13 cellular contexts compared by ENCODE assay signal in genomic region chr3:190169243-190169642, GRCh38. TPM values are rescaled to one million over a fixed set of nuclear protein-coding genes. Genes with fewer than 3 reads are reported as not detected.
DNase-seq lines count a peak whose midpoint lies in the region; ATAC-seq and TF ChIP-seq lines count a peak whose summit lies in the region.
"Had no signal": no experiment of that assay in that cellular context is flagged by ENCODE, and none has a peak within 500 bp of the region (broad histone marks: within the 10 kb centered on the region; RNA-seq: fewer than 3 reads in every experiment).

No MANE protein-coding gene starts in this region.

- TF ChIP-seq CTCF in MM.1S (IDR thresholded peaks at IDR 0.05; ENCODE audit: low read length) (no peak), left lung (IDR thresholded peaks at IDR 0.05) (no peak)

- intact Hi-C loops in left lung (cut with DNase I), result no loop called here

- H3K4me3 ChIP-seq in MM.1S (ENCODE audit: low read length) (peak overlapping the region; percentile 35), mesendoderm (ENCODE audit: low read length) (no peak overlapping the region), left lung (no peak overlapping the region)

- peak overlapping the region; percentile 10 for H2BK5ac ChIP-seq in mesendoderm (ENCODE audit: low read length)

- no peaks in the 10 kb centered on the region for H3K79me2 ChIP-seq in MM.1S (ENCODE audit: low read length)
- H3K79me2 ChIP-seq in mesendoderm (ENCODE audit: control insufficient read depth, insufficient read depth, low read length), result no peaks in the 10 kb centered on the region

- ATAC-seq in GM18517 (IDR thresholded peaks at IDR 0.05; ENCODE audit: unreplicated experiment) (peak; percentile 25), GM21515 (IDR thresholded peaks at IDR 0.05; ENCODE audit: unreplicated experiment) (peak; percentile 32), left lung (no peak), HG03097 (IDR thresholded peaks at IDR 0.05; ENCODE audit: low FRiP score, unreplicated experiment) (no peak)

- H3K36me3 ChIP-seq in MM.1S (replicated peaks; ENCODE audit: insufficient read depth, low read length) (no peaks in the 10 kb centered on the region), mesendoderm (ENCODE audit: control insufficient read depth, insufficient read depth, low read length) (no peaks in the 10 kb centered on the region), left lung (no peaks in the 10 kb centered on the region)

- no peak overlapping the region for H2AK5ac ChIP-seq in mesendoderm (ENCODE audit: low read length)

- peaks cover 8% of the 10 kb centered on the region for H3F3A ChIP-seq in MM.1S (ENCODE audit: insufficient read depth, low read length)

- H2AFZ ChIP-seq in MM.1S (ENCODE audit: low read length), result peak overlapping the region; percentile 71

- peak; percentile 62 for DNase-seq in MM.1S
- DNase-seq in mesendoderm, result no peak
- DNase-seq in left lung, result no peak
- DNase-seq in NCI-H2107 treated with DMSO at 0.1 percent for 48 hours (lab: John Stamatoyannopoulos, UW; ENCODE audit: unreplicated experiment), result no peak
- no peak for DNase-seq in D341Med (ENCODE audit: low spot score)
- DNase-seq: Calu3; H9; stimulated activated CD4-positive, alpha-beta T cell treated with anti-CD3 and anti-CD28 coated beads, Interleukin-1b, Interleukin-23, amount 100 ng/mL, for 48 hours; substantia nigra had no signal

- H3K56ac ChIP-seq in mesendoderm (ENCODE audit: low read length), result peak overlapping the region; percentile 59

- H2BK15ac ChIP-seq in mesendoderm (replicated peaks; ENCODE audit: low read depth), result no peak overlapping the region

- H3K18ac ChIP-seq in mesendoderm (ENCODE audit: low read length), result peak overlapping the region; percentile 22

- no peaks in the 10 kb centered on the region for H4K20me1 ChIP-seq in MM.1S (ENCODE audit: insufficient read depth, low read length)

- H4K5ac ChIP-seq in mesendoderm (ENCODE audit: low read length), result no peak overlapping the region

- H4K8ac ChIP-seq in mesendoderm (ENCODE audit: low read depth, low read length), result no peak overlapping the region

- no peaks in the 10 kb centered on the region for H3K9me2 ChIP-seq in MM.1S (replicated peaks; ENCODE audit: insufficient read depth, low read length)

- peak overlapping the region; percentile 7; the same call in 1 of the 2 replicates for H3K9ac ChIP-seq in MM.1S (ENCODE audit: low read length)
- H3K9ac ChIP-seq in mesendoderm (ENCODE audit: low read length), result no peak overlapping the region

- H2BK120ac ChIP-seq in mesendoderm (ENCODE audit: low read depth, low read length), result peak overlapping the region; percentile 30

- peak overlapping the region; percentile 91 for H3K4ac ChIP-seq in mesendoderm (ENCODE audit: low read depth, low read length)

- WGBS in mesendoderm (ENCODE audit: extremely low coverage, insufficient coverage, low lambda C conversion rate), result no CpG with 5 or more reads among the region's 4 CpGs

- H3K4me2 ChIP-seq in MM.1S (ENCODE audit: low read depth, low read length) (peak overlapping the region; percentile 71), mesendoderm (ENCODE audit: low read length) (no peak overlapping the region)

- H3K23ac ChIP-seq in mesendoderm (ENCODE audit: low read length), result no peak overlapping the region

- H3K27me3 ChIP-seq in MM.1S (replicated peaks; ENCODE audit: insufficient read depth, low read length), result no peaks in the 10 kb centered on the region
- H3K27me3 ChIP-seq in mesendoderm (ENCODE audit: insufficient read depth, low read length, poor library complexity), result no peaks in the 10 kb centered on the region
- H3K27me3 ChIP-seq in left lung, result no peaks in the 10 kb centered on the region

- H3K27ac ChIP-seq in MM.1S (ENCODE audit: low read length) (peak overlapping the region; percentile 46), mesendoderm (ENCODE audit: low read depth, low read length) (peak overlapping the region; percentile 56), left lung (no peak overlapping the region)

- H3K9me3 ChIP-seq in MM.1S (replicated peaks; ENCODE audit: insufficient read depth, low read length) (no peaks in the 10 kb centered on the region), left lung (no peaks in the 10 kb centered on the region)

- H3K4me1 ChIP-seq in MM.1S (ENCODE audit: low read length) (peaks cover 10% of the 10 kb centered on the region), mesendoderm (ENCODE audit: control insufficient read depth, low read depth, low read length) (peaks cover 6% of the 10 kb centered on the region), left lung (no peaks in the 10 kb centered on the region)

- no peaks in the 10 kb centered on the region for H3K79me1 ChIP-seq in mesendoderm (ENCODE audit: low read length)

RNA-seq across cellular contexts. Expression of gene P3H2, which starts 48.5 kb away (rescaled TPM):
- polyA plus RNA-seq in mesendoderm (2013, experiment 1 of 2), result 45.6 TPM
- polyA plus RNA-seq in mesendoderm (2013, experiment 2 of 2), result 41.5 TPM
- 10 to 100 TPM; 29.1 to 50.7 TPM for total RNA-seq in left lung
- total RNA-seq: T-helper 1 cell treated with Interleukin-12 subunit alpha and Interleukin-12 subunit beta and Interleukin-4 antibody, amounts not matched to agents 30 ng/mL and 1 ng/mL, for 36 hours had no signal

Comparison
In these comparisons a context has a peak if more than half of its experiments do, and no peak if none do; other contexts are left out.
1. ATAC-seq: peak in GM18517 (single experiment) and GM21515 (single experiment); none in left lung (single experiment) and HG03097 (single experiment).
2. H3K27ac ChIP-seq: peak in MM.1S (single experiment) and mesendoderm (single experiment); none in left lung (0 of 2).